1 cellular context compared by ENCODE assay signal in the genomic region with DNA sequence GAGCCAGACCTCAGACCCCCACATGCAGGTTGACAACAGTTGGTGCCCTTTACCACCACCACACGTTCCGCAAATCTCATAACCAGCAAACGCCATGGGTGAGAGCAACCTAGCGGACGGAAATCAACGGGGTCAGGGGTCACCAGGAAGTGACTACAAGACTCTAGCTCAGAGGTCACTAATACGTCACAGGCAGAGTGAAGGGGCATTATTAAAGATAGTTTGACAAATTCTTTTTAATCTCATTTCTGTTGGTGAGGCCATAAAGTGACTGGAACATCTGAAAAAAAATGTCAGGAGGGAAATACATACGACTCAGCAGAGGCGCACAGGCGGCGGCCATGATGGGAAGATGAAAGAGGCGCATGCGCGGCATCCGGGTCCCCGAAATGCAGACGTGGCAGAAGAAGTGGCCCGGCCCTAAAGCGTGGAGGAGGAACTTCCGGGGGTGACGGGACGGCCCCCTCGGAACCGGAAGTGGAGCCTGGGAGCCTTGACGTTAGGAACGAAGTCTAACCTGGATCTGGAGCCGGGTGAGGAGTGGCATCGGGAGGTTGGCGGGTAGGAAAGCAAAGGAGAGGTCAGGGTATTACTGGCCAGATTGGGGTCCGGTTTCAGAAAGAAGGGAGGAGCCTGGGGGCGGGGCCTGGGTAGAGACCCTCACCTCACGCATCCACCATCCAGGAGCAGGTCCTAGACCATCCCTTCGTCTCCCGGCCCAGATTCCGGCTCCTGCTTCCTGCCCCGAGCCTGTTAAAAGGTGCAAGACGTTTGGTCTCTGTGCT.
TF ChIP-seq lines count a peak whose summit lies in the region.

A gene with protein sequence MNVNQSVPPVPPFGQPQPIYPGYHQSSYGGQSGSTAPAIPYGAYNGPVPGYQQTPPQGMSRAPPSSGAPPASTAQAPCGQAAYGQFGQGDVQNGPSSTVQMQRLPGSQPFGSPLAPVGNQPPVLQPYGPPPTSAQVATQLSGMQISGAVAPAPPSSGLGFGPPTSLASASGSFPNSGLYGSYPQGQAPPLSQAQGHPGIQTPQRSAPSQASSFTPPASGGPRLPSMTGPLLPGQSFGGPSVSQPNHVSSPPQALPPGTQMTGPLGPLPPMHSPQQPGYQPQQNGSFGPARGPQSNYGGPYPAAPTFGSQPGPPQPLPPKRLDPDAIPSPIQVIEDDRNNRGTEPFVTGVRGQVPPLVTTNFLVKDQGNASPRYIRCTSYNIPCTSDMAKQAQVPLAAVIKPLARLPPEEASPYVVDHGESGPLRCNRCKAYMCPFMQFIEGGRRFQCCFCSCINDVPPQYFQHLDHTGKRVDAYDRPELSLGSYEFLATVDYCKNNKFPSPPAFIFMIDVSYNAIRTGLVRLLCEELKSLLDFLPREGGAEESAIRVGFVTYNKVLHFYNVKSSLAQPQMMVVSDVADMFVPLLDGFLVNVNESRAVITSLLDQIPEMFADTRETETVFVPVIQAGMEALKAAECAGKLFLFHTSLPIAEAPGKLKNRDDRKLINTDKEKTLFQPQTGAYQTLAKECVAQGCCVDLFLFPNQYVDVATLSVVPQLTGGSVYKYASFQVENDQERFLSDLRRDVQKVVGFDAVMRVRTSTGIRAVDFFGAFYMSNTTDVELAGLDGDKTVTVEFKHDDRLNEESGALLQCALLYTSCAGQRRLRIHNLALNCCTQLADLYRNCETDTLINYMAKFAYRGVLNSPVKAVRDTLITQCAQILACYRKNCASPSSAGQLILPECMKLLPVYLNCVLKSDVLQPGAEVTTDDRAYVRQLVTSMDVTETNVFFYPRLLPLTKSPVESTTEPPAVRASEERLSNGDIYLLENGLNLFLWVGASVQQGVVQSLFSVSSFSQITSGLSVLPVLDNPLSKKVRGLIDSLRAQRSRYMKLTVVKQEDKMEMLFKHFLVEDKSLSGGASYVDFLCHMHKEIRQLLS (plus strand): TSS at position 468 of the 785 bp plus-strand sequence. CDS start 2,461 bp downstream, outside the sequence.

TF ChIP-seq in H1, 55 proteins besides CTCF, POLR2A, EP300 and RAD21:
- TF ChIP-seq TAF7 (optimal IDR thresholded peaks at IDR 0.05; ENCODE audit: borderline replicate concordance, low read depth, low read length) (peak; percentile 80), RNF2 (IDR thresholded peaks at IDR 0.05; ENCODE audit: borderline replicate concordance, low read depth, low read length, missing control alignments, poor library complexity, severe bottlenecking) (no peak), SP4 (IDR thresholded peaks at IDR 0.05; ENCODE audit: low read length) (peak; percentile 51; the same call in 1 of the 2 replicates), MAFK (IDR thresholded peaks at IDR 0.05; ENCODE audit: low read depth, low read length) (no peak; the same call in 1 of the 2 replicates), CREB1 (IDR thresholded peaks at IDR 0.05) (peak; percentile 93), TBP (IDR thresholded peaks at IDR 0.05; ENCODE audit: low read depth, low read length) (peak; percentile 92), TEAD4 (IDR thresholded peaks at IDR 0.05; ENCODE audit: low read depth, low read length) (no peak; the same call in 1 of the 2 replicates), GABPA (IDR thresholded peaks at IDR 0.05; ENCODE audit: borderline replicate concordance, insufficient read depth, low read length) (peak; percentile 95), CHD2 (IDR thresholded peaks at IDR 0.05; ENCODE audit: low read length) (peak; percentile 51; the same call in 1 of the 2 replicates), TCF12 (IDR thresholded peaks at IDR 0.05; ENCODE audit: low read depth, low read length) (no peak), KDM1A (IDR thresholded peaks at IDR 0.05; ENCODE audit: borderline replicate concordance, low read length) (no peak), SIN3A (conservative IDR thresholded peaks at IDR 0.05 in 1 of 2, IDR thresholded peaks at IDR 0.05 in 1 of 2; ENCODE audit: low read depth in 1 of 2, low read length in 2 of 2) (peak; percentile 77 to 90; a peak in 2 of 4 replicates), KDM5A (IDR thresholded peaks at IDR 0.05; ENCODE audit: low read length) (peak; percentile 66), CBX5 (IDR thresholded peaks at IDR 0.05; ENCODE audit: low read depth, low read length) (no peak), POLR2AphosphoS5 (IDR thresholded peaks at IDR 0.05; ENCODE audit: low read depth, low read length) (peak; percentile 91), TAF1 (IDR thresholded peaks at IDR 0.05; ENCODE audit: low read depth, low read length) (peak; percentile 96), SAP30 (IDR thresholded peaks at IDR 0.05; ENCODE audit: insufficient read depth, insufficient replicate concordance, low read length) (peak; percentile 86), YY1 (IDR thresholded peaks at IDR 0.05; ENCODE audit: low read depth, low read length) (peak; percentile 98), ASH2L (IDR thresholded peaks at IDR 0.05; ENCODE audit: low read length) (peak; percentile 75), PHF8 (conservative IDR thresholded peaks at IDR 0.05; ENCODE audit: low read depth, low read length) (peak; percentile 80), NRF1 (IDR thresholded peaks at IDR 0.05; ENCODE audit: low read depth, low read length) (peak; percentile 38; the same call in 1 of the 2 replicates), FOSL1 (IDR thresholded peaks at IDR 0.05; ENCODE audit: insufficient read depth, low read depth, low read length) (no peak), SP1 (IDR thresholded peaks at IDR 0.05; ENCODE audit: low read depth, low read length) (peak; percentile 68; the same call in 1 of the 2 replicates), RBBP5 (IDR thresholded peaks at IDR 0.05; ENCODE audit: borderline replicate concordance, low read depth, low read length) (no peak), GTF2F1 (IDR thresholded peaks at IDR 0.05; ENCODE audit: borderline replicate concordance, low read depth, low read length) (peak; percentile 66; the same call in 1 of the 2 replicates), EGR1 (IDR thresholded peaks at IDR 0.05; ENCODE audit: borderline replicate concordance, low read depth, low read length) (0 out of 2 replicates have a peak, but pooled peaks have one; percentile 12), HDAC2 (IDR thresholded peaks at IDR 0.05; ENCODE audit: borderline replicate concordance in 1 of 2, low read depth in 2 of 2, low read length in 2 of 2) (peak in 1 of 2 experiments; percentile 83; a peak in 2 of 4 replicates)
- TF ChIP-seq, protein P1, sequence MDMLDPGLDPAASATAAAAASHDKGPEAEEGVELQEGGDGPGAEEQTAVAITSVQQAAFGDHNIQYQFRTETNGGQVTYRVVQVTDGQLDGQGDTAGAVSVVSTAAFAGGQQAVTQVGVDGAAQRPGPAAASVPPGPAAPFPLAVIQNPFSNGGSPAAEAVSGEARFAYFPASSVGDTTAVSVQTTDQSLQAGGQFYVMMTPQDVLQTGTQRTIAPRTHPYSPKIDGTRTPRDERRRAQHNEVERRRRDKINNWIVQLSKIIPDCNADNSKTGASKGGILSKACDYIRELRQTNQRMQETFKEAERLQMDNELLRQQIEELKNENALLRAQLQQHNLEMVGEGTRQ (IDR thresholded peaks at IDR 0.05; ENCODE audit: low read length): no peak
- TF ChIP-seq, protein P2, sequence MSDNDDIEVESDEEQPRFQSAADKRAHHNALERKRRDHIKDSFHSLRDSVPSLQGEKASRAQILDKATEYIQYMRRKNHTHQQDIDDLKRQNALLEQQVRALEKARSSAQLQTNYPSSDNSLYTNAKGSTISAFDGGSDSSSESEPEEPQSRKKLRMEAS (IDR thresholded peaks at IDR 0.05): 0 out of 2 replicates have a peak, but pooled peaks have one; percentile 7
- TF ChIP-seq, protein P3, sequence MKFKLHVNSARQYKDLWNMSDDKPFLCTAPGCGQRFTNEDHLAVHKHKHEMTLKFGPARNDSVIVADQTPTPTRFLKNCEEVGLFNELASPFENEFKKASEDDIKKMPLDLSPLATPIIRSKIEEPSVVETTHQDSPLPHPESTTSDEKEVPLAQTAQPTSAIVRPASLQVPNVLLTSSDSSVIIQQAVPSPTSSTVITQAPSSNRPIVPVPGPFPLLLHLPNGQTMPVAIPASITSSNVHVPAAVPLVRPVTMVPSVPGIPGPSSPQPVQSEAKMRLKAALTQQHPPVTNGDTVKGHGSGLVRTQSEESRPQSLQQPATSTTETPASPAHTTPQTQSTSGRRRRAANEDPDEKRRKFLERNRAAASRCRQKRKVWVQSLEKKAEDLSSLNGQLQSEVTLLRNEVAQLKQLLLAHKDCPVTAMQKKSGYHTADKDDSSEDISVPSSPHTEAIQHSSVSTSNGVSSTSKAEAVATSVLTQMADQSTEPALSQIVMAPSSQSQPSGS (IDR thresholded peaks at IDR 0.05; ENCODE audit: low read length): peak; percentile 35; the same call in 1 of the 2 replicates
